ENCODE assay signal across 8 cellular contexts in genomic region chr12:120469450-120470149, GRCh38. TPM values are rescaled to one million over a fixed set of nuclear protein-coding genes. Genes with fewer than 3 reads are reported as not detected.
DNase-seq lines count a peak whose midpoint lies in the region; ATAC-seq, FAIRE-seq and TF ChIP-seq lines count a peak whose summit lies in the region.

SRSF9 (minus strand) TSS chr12:120469748; CDS start chr12:120469609, 139 bp downstream.

- H3K4me1 ChIP-seq in H1 (replicated peaks in 1 of 4; ENCODE audit: control insufficient read depth in 3 of 4, insufficient read depth in 4 of 4, low read length in 3 of 4) (peaks cover 0 to 5% (median 0%) of the 10 kb centered on the region in 4 experiments; a peak in 2 of 7 replicates), mesendoderm (ENCODE audit: control insufficient read depth, low read depth, low read length) (no peaks in the 10 kb centered on the region)

- CTCF ChIA-PET in H1 (lab: Charles Lee; ENCODE audit: partially characterized antibody): interaction anchor here (0.7 to 9.3 kb wide), 16 partner anchors 10 to 135 kb away, joined by 3 to 152 read pairs (median 5); partner anchors contain the start of genes COX6A1, DYNLL1, GATC and TRIAP1

- peak within 1 kb of the TSS; percentile 97 for H3K56ac ChIP-seq in H1 (replicated peaks; ENCODE audit: insufficient read length, low read depth, low read length)
- peak within 1 kb of the TSS; percentile 100 for H3K56ac ChIP-seq in mesendoderm (ENCODE audit: low read length)

- peak within 1 kb of the TSS; percentile 76 to 97 (median 78) for H3K4me3 ChIP-seq in H1 (ENCODE audit: extremely low read depth in 1 of 4, insufficient read depth in 2 of 4, low read depth in 3 of 4, low read length in 4 of 4)
- H3K4me3 ChIP-seq in mesendoderm (ENCODE audit: low read length): peak within 1 kb of the TSS; percentile 90

- TF ChIP-seq CTCF in H1 (IDR thresholded peaks at IDR 0.05; ENCODE audit: control extremely low read depth in 1 of 3, insufficient read depth in 1 of 3, low read depth in 1 of 3, low read length in 3 of 3): peak; percentile 73 to 86 (median 78)

- H3K9ac ChIP-seq in H1 (replicated peaks in 1 of 4; ENCODE audit: extremely low read depth in 1 of 4, low read depth in 3 of 4, low read length in 3 of 4): peak within 1 kb of the TSS; percentile 69 to 96 (median 94)
- peak within 1 kb of the TSS; percentile 99 for H3K9ac ChIP-seq in mesendoderm (ENCODE audit: low read length)

- H2BK12ac ChIP-seq in H1 (ENCODE audit: low read depth, low read length): peak within 1 kb of the TSS; percentile 85; the same call in 1 of the 2 replicates

- peak in 1 of 2 experiments; percentile 37; a peak in 2 of 4 replicates for TF ChIP-seq RAD21 in H1 (IDR thresholded peaks at IDR 0.05 in 1 of 2, conservative IDR thresholded peaks at IDR 0.05 in 1 of 2; ENCODE audit: low read depth in 2 of 2, low read length in 2 of 2)

- H3K23ac ChIP-seq in H1 (ENCODE audit: insufficient read length) (no peak within 1 kb of the TSS), mesendoderm (ENCODE audit: low read length) (peak within 1 kb of the TSS; percentile 99)

- H2BK120ac ChIP-seq in H1 (replicated peaks; ENCODE audit: low read depth, low read length) (no peak within 1 kb of the TSS), mesendoderm (ENCODE audit: low read depth, low read length) (peak within 1 kb of the TSS; percentile 4)

- no peak for TF ChIP-seq EP300 in H1 (IDR thresholded peaks at IDR 0.05; ENCODE audit: borderline replicate concordance in 1 of 2, low read depth in 2 of 2, low read length in 2 of 2)

- H4K20me1 ChIP-seq in H1 (replicated peaks in 1 of 2; ENCODE audit: control insufficient read depth in 1 of 2, insufficient read depth in 2 of 2, low read length in 2 of 2): peaks cover 10 to 13% of the 10 kb centered on the region in 2 experiments

- no peak within 1 kb of the TSS for H2AK5ac ChIP-seq in H1 (ENCODE audit: low read depth, low read length)
- H2AK5ac ChIP-seq in mesendoderm (ENCODE audit: low read length): no peak within 1 kb of the TSS

- WGBS in H1 (ENCODE audit: extremely low coverage in 1 of 2, insufficient coverage in 1 of 2, insufficient read length in 1 of 2, insufficient replicate concordance in 2 of 2, low coverage in 1 of 2, low lambda C conversion rate in 2 of 2, missing lambda C conversion rate in 1 of 2), 2 experiments: 1% methylated on average over 74 of the region's 88 CpGs; no CpG with 5 or more reads in 1 of the 2 experiments
- WGBS in mesendoderm (ENCODE audit: extremely low coverage, insufficient coverage, low lambda C conversion rate): no CpG with 5 or more reads among the region's 88 CpGs

- FAIRE-seq in H1 (lab: Jason Lieb, UNC): no peak

- no peak within 1 kb of the TSS for H2BK20ac ChIP-seq in H1 (ENCODE audit: low read length)

- H3K27me3 ChIP-seq in H1 (replicated peaks in 1 of 4; ENCODE audit: control insufficient read depth in 3 of 4, extremely low read depth in 1 of 4, insufficient read depth in 3 of 4, low read length in 3 of 4) (no peaks in the 10 kb centered on the region), mesendoderm (ENCODE audit: insufficient read depth, low read length, poor library complexity) (no peaks in the 10 kb centered on the region)

- H4K91ac ChIP-seq in H1 (replicated peaks; ENCODE audit: insufficient read length, low read length): peak within 1 kb of the TSS; percentile 99

- H3K79me2 ChIP-seq in H1 (ENCODE audit: control insufficient read depth in 1 of 2, insufficient read depth in 2 of 2, low read length in 2 of 2): peaks cover 0 to 44% of the 10 kb centered on the region in 2 experiments; a peak in 3 of 4 replicates
- peaks cover 34% of the 10 kb centered on the region for H3K79me2 ChIP-seq in mesendoderm (ENCODE audit: control insufficient read depth, insufficient read depth, low read length)

- peaks cover 5% of the 10 kb centered on the region for H3K23me2 ChIP-seq in H1 (ENCODE audit: low read depth, low read length)

- DNase-seq in COLO829 (ENCODE audit: low spot score) (peak; percentile 98), HT1080 (ENCODE audit: low read depth) (peak; percentile 90), NOMO-1 (lab: John Stamatoyannopoulos, UW; ENCODE audit: unreplicated experiment in 2 of 2) (peak; percentile 93 to 97), H1 (ENCODE audit: low read depth in 1 of 2, low spot score in 2 of 2) (peak; percentile 89 to 99), mesendoderm (peak; percentile 97)
- peak; percentile 95 for DNase-seq in activated CD8-positive, alpha-beta memory T cell treated with anti-CD3 and anti-CD28 coated beads for 4 hours (ENCODE audit: low read depth in 2 of 2)
- peak; percentile 93 for DNase-seq in stimulated activated CD8-positive, alpha-beta memory T cell treated with anti-CD3 and anti-CD28 coated beads, Interleukin-15, amount 100 ng/mL, for 1 hour (ENCODE audit: low read depth)

- peak; percentile 71 for ATAC-seq in GM21360 (IDR thresholded peaks at IDR 0.05; ENCODE audit: unreplicated experiment)

- H3K4ac ChIP-seq in H1 (replicated peaks; ENCODE audit: insufficient read length, low read depth, low read length) (peak within 1 kb of the TSS; percentile 95), mesendoderm (ENCODE audit: low read depth, low read length) (peak within 1 kb of the TSS; percentile 96)

- H4K5ac ChIP-seq in H1 (ENCODE audit: insufficient read length, low read depth, low read length) (peak within 1 kb of the TSS; percentile 96), mesendoderm (ENCODE audit: low read length) (peak within 1 kb of the TSS; percentile 33)

- H3K36me3 ChIP-seq in H1 (ENCODE audit: control insufficient read depth in 2 of 4, insufficient read depth in 4 of 4, low read length in 3 of 4): peaks cover 9 to 18% (median 12%) of the 10 kb centered on the region in 4 experiments; a peak in 7 of 8 replicates
- peaks cover 2% of the 10 kb centered on the region for H3K36me3 ChIP-seq in mesendoderm (ENCODE audit: control insufficient read depth, insufficient read depth, low read length)

- H3K27ac ChIP-seq in H1 (ENCODE audit: low read depth, low read length) (peak within 1 kb of the TSS; percentile 96), mesendoderm (ENCODE audit: low read depth, low read length) (peak within 1 kb of the TSS; percentile 80)

- H4K8ac ChIP-seq in H1 (ENCODE audit: extremely low read depth, insufficient read depth, low read length) (peak within 1 kb of the TSS; percentile 90), mesendoderm (ENCODE audit: low read depth, low read length) (no peak within 1 kb of the TSS)

- peak within 1 kb of the TSS; percentile 98 for H2BK5ac ChIP-seq in H1 (ENCODE audit: low read depth, low read length)
- H2BK5ac ChIP-seq in mesendoderm (ENCODE audit: low read length): peak within 1 kb of the TSS; percentile 93

- H2BK15ac ChIP-seq in H1 (ENCODE audit: low read length) (peak within 1 kb of the TSS; percentile 95; the same call in 1 of the 2 replicates), mesendoderm (replicated peaks; ENCODE audit: low read depth) (no peak within 1 kb of the TSS)

- H3K79me1 ChIP-seq in H1 (ENCODE audit: low read depth, low read length) (no peaks in the 10 kb centered on the region; the same call in 1 of the 2 replicates), mesendoderm (ENCODE audit: low read length) (peaks cover 8% of the 10 kb centered on the region)

- peak; percentile 66 to 89 for TF ChIP-seq POLR2A in H1 (IDR thresholded peaks at IDR 0.05; ENCODE audit: control extremely low read depth in 1 of 2, low read depth in 2 of 2, low read length in 2 of 2)

- no peak within 1 kb of the TSS for H3K14ac ChIP-seq in H1 (ENCODE audit: insufficient read length)

- peak within 1 kb of the TSS; percentile 47; the same call in 1 of the 2 replicates for H2AFZ ChIP-seq in H1 (ENCODE audit: low read length)

- no peaks in the 10 kb centered on the region for H3K9me3 ChIP-seq in H1 (ENCODE audit: insufficient read depth in 2 of 2, low read depth in 1 of 2, low read length in 1 of 2)

- POLR2A ChIA-PET in H1 (lab: Charles Lee; ENCODE audit: partially characterized antibody): interaction anchor here (0.6 to 18.7 kb wide), 18 partner anchors 9 to 274 kb away, joined by 3 to 365 read pairs (median 5); partner anchors contain the start of genes COQ5, DYNLL1, GATC and PLA2G1B

- H3K18ac ChIP-seq in H1 (ENCODE audit: extremely low read depth, low read length): peak within 1 kb of the TSS; percentile 98
- H3K18ac ChIP-seq in mesendoderm (ENCODE audit: low read length): peak within 1 kb of the TSS; percentile 63

- H3K4me2 ChIP-seq in H1 (ENCODE audit: insufficient read depth in 1 of 2, low read depth in 2 of 2, low read length in 2 of 2) (peak within 1 kb of the TSS; percentile 78 to 83), mesendoderm (ENCODE audit: low read length) (peak within 1 kb of the TSS; percentile 83)

TF ChIP-seq in H1, 55 proteins besides CTCF, POLR2A, EP300 and RAD21 (continues in another document):
- TF ChIP-seq FOSL1 (IDR thresholded peaks at IDR 0.05; ENCODE audit: insufficient read depth, low read depth, low read length): no peak
- TF ChIP-seq KDM4A (IDR thresholded peaks at IDR 0.05; ENCODE audit: low read depth, low read length, severe bottlenecking): peak; percentile 29
- no peak for TF ChIP-seq KDM1A (IDR thresholded peaks at IDR 0.05; ENCODE audit: borderline replicate concordance, low read length)
- TF ChIP-seq CREB1 (IDR thresholded peaks at IDR 0.05): peak; percentile 23
- no peak for TF ChIP-seq CBX8 (IDR thresholded peaks at IDR 0.05; ENCODE audit: borderline replicate concordance, low read depth, low read length)
- TF ChIP-seq SAP30 (IDR thresholded peaks at IDR 0.05; ENCODE audit: insufficient read depth, insufficient replicate concordance, low read length): no peak
- 0 out of 2 replicates have a peak, but pooled peaks have one; percentile 25 for TF ChIP-seq YY1 (IDR thresholded peaks at IDR 0.05; ENCODE audit: low read depth, low read length)
- no peak for TF ChIP-seq TCF12 (IDR thresholded peaks at IDR 0.05; ENCODE audit: low read depth, low read length)
- TF ChIP-seq RFX5 (IDR thresholded peaks at IDR 0.05; ENCODE audit: borderline replicate concordance, low read depth, low read length): no peak

RNA-seq across cellular contexts. Expression of gene SRSF9, which starts in this region (rescaled TPM):
- total RNA-seq in HT1080 (2014; rRNA removed; shearing (Covaris generic)): 251 and 280 TPM in 2 replicates
- 241 and 271 TPM in 2 replicates for polyA plus RNA-seq in HT1080 (2015; cell fraction: cytosol; rRNA removed)
- 173 and 196 TPM in 2 replicates for polyA plus RNA-seq in HT1080 (2015; cell fraction: nucleus; rRNA removed)
- total RNA-seq in H1 (2021; fragmentation: NEBNext Ultra II Directional; extraction: Animal tissue kit (Norgen Biotek cat#: 25700)): 304 and 307 TPM in 2 replicates
- 148 and 172 TPM in 2 replicates for polyA plus RNA-seq in H1 (2011; rRNA removed)
- 254 TPM for polyA plus RNA-seq in H1 (2011; cell fraction: cytosol; rRNA removed)
- 84.5 TPM for polyA plus RNA-seq in H1 (2011; cell fraction: nucleus; rRNA removed)
- polyA plus RNA-seq in H1 (2012, experiment 1 of 2): 249 to 298 TPM (median 293 TPM) in 4 replicates
- 207 TPM for polyA plus RNA-seq in H1 (2012, experiment 2 of 2)
- 218 TPM for polyA plus RNA-seq in H1 (2013, experiment 1 of 2)
- 236 TPM for polyA plus RNA-seq in H1 (2013, experiment 2 of 2)
- polyA minus RNA-seq in H1 (2011; rRNA and poly(A)+ RNA removed): 74.5 and 95.4 TPM in 2 replicates
- polyA minus RNA-seq in H1 (2011; cell fraction: cytosol; rRNA and poly(A)+ RNA removed): 134 TPM
- polyA minus RNA-seq in H1 (2011; cell fraction: nucleus; rRNA and poly(A)+ RNA removed): 86.6 TPM
- polyA plus RNA-seq in mesendoderm (2013, experiment 1 of 2): 267 TPM
- 263 TPM for polyA plus RNA-seq in mesendoderm (2013, experiment 2 of 2)

Comparison
In these comparisons a context has a peak if more than half of its experiments do, and no peak if none do; other contexts are left out.
1. Peak in every context shown above with its lines: DNase-seq, ATAC-seq, H3K4me3 ChIP-seq and H3K27ac ChIP-seq.